ENCODE assay signal across 8 cellular contexts in genomic region chr5:132190161-132190817, GRCh38. TPM values are rescaled to one million over a fixed set of nuclear protein-coding genes. Genes with fewer than 3 reads are reported as not detected.
DNase-seq lines count a peak whose midpoint lies in the region; ATAC-seq and TF ChIP-seq lines count a peak whose summit lies in the region.

No MANE protein-coding gene starts in this region.

- H3K36me3 ChIP-seq in adipocyte (ENCODE audit: control insufficient read depth, insufficient read depth, low read length, severe bottlenecking) (peaks cover 33% of the 10 kb centered on the region), smooth muscle cell (ENCODE audit: low read depth) (peaks cover 17% of the 10 kb centered on the region)

- H3K27me3 ChIP-seq in adipocyte (replicated peaks; ENCODE audit: control insufficient read depth, insufficient read depth, low read length) (no peaks in the 10 kb centered on the region), right cardiac atrium (ENCODE audit: control insufficient read depth, insufficient read depth) (no peaks in the 10 kb centered on the region), smooth muscle cell (ENCODE audit: low read depth) (no peaks in the 10 kb centered on the region)

- H3K4me2 ChIP-seq in smooth muscle cell: no peak overlapping the region

- H3K9me3 ChIP-seq in adipocyte (ENCODE audit: control insufficient read depth, low read length): no peaks in the 10 kb centered on the region
- H3K9me3 ChIP-seq in right cardiac atrium (ENCODE audit: control insufficient read depth, low read length): no peaks in the 10 kb centered on the region
- H3K9me3 ChIP-seq in smooth muscle cell (replicated peaks; ENCODE audit: low read depth): no peaks in the 10 kb centered on the region

- TF ChIP-seq CTCF in smooth muscle cell (IDR thresholded peaks at IDR 0.05; ENCODE audit: borderline replicate concordance, insufficient read depth, poor library complexity, severe bottlenecking): peak; percentile 62

- H3K9ac ChIP-seq in adipocyte (ENCODE audit: low read length): no peak overlapping the region
- H3K9ac ChIP-seq in smooth muscle cell (ENCODE audit: low read depth): no peak overlapping the region

- H3K4me1 ChIP-seq in adipocyte (ENCODE audit: control insufficient read depth, insufficient read depth, low read length) (no peaks in the 10 kb centered on the region), right cardiac atrium (ENCODE audit: control insufficient read depth, insufficient read depth, low read length) (no peaks in the 10 kb centered on the region), smooth muscle cell (ENCODE audit: low read depth) (no peaks in the 10 kb centered on the region)

- no peaks in the 10 kb centered on the region for H3K79me2 ChIP-seq in smooth muscle cell (ENCODE audit: low read depth)

- H3K4me3 ChIP-seq in adipocyte (ENCODE audit: low read length): no peak overlapping the region
- no peak overlapping the region for H3K4me3 ChIP-seq in right cardiac atrium (ENCODE audit: low read length)
- H3K4me3 ChIP-seq in smooth muscle cell: no peak overlapping the region

- peaks cover 26% of the 10 kb centered on the region for H3F3A ChIP-seq in smooth muscle cell (ENCODE audit: low read depth)

- no peak overlapping the region for H3K27ac ChIP-seq in right cardiac atrium (ENCODE audit: low read length)
- H3K27ac ChIP-seq in smooth muscle cell (ENCODE audit: low read depth): no peak overlapping the region

- ATAC-seq in GM19395 (IDR thresholded peaks at IDR 0.05; ENCODE audit: unreplicated experiment): peak; percentile 82
- ATAC-seq in HG03457 (IDR thresholded peaks at IDR 0.05; ENCODE audit: unreplicated experiment): peak; percentile 65
- ATAC-seq in right cardiac atrium: peak; percentile 94 to 95

- peaks cover 70% of the 10 kb centered on the region for H4K20me1 ChIP-seq in smooth muscle cell (ENCODE audit: low read depth)

- intact Hi-C loops in right cardiac atrium (cut with DNase I): no loop called here

- 10% methylated on average over 3 of the region's 3 CpGs for whole genome bisulfite sequencing in right cardiac atrium
- WGBS in smooth muscle cell (ENCODE audit: low lambda C conversion rate): 3% methylated on average over 3 of the region's 3 CpGs

- H2AFZ ChIP-seq in smooth muscle cell (ENCODE audit: low read depth): no peak overlapping the region

- DNase-seq in DMS53 treated with DMSO at 0.1 percent for 48 hours (lab: John Stamatoyannopoulos, UW; ENCODE audit: unreplicated experiment) (peak; percentile 91), NCI-H460 (ENCODE audit: extremely low read depth, low read depth) (peak; percentile 72), adipocyte (ENCODE audit: low read depth) (peak; percentile 78), right cardiac atrium (no peak), smooth muscle cell (lab: John Stamatoyannopoulos, UW; ENCODE audit: unreplicated experiment) (no peak), mesenteric fat pad (ENCODE audit: low spot score) (no peak)

RNA-seq across cellular contexts. Expression of gene P4HA2, which starts 37.4 kb away (rescaled TPM):
- 28.5 and 36.8 TPM in 2 replicates for total RNA-seq in NCI-H460 (2014; rRNA removed; shearing (Covaris generic))
- 17.7 and 29.2 TPM in 2 replicates for polyA plus RNA-seq in NCI-H460 (2014; cell fraction: nucleus; rRNA removed)
- 100 to 1,000 TPM in 1 of 4 donors, 10 to 100 TPM in 3; 58.9 to 103 (median 71.8) TPM for total RNA-seq in right cardiac atrium
- polyA plus RNA-seq in right cardiac atrium: 51.9 TPM
- total RNA-seq in smooth muscle cell: 352 and 482 TPM in 2 replicates
- 500 and 707 TPM in 2 replicates for polyA plus RNA-seq in smooth muscle cell
- total RNA-seq in mesenteric fat pad: 15.7 TPM

Comparison
In these comparisons a context has a peak if more than half of its experiments do, and no peak if none do; other contexts are left out.
1. DNase-seq: peak in DMS53 treated with DMSO at 0.1 percent for 48 hours (single experiment), NCI-H460 (single experiment) and adipocyte (single experiment); none in right cardiac atrium (0 of 3), smooth muscle cell (single experiment) and mesenteric fat pad (single experiment).
2. Peak in every context shown above with its lines, with median percentiles within 50 percentile points of each other: ATAC-seq.